8 cellular contexts compared by ENCODE assay signal in genomic region chr2:100242891-100243670, GRCh38.
DNase-seq lines count a peak whose midpoint lies in the region; ATAC-seq and TF ChIP-seq lines count a peak whose summit lies in the region.

No MANE protein-coding gene starts in this region.

- peak; percentile 55 for DNase-seq in NCI-H748 (lab: John Stamatoyannopoulos, UW; ENCODE audit: unreplicated experiment)
- DNase-seq in NCI-H748 treated with DMSO at 0.1 percent for 48 hours (lab: John Stamatoyannopoulos, UW), result no peak
- DNase-seq in RKO (ENCODE audit: low spot score), result peak; percentile 40
- DNase-seq in amniotic epithelial cell (ENCODE audit: low read depth), result peak; percentile 48
- peak; percentile 74 for DNase-seq in left ventricle myocardium inferior
- peak; percentile 81 for DNase-seq in retina
- no peak for DNase-seq in DMS153 (lab: John Stamatoyannopoulos, UW)

- H3K9me3 ChIP-seq in left ventricle myocardium inferior (replicated peaks), result no peaks in the 10 kb centered on the region

- H3K27me3 ChIP-seq in left ventricle myocardium inferior (ENCODE audit: low read depth), result peaks cover 7% of the 10 kb centered on the region

- peaks cover 6% of the 10 kb centered on the region for H3K4me1 ChIP-seq in left ventricle myocardium inferior

- H3K27ac ChIP-seq in left ventricle myocardium inferior (replicated peaks), result no peak overlapping the region

- no peak overlapping the region for H3K4me3 ChIP-seq in left ventricle myocardium inferior

- no peaks in the 10 kb centered on the region for H3K36me3 ChIP-seq in left ventricle myocardium inferior

- intact Hi-C loops in left ventricle myocardium inferior (cut with micrococcal nuclease), result loop anchor here (10.0 kb wide), 2 partner anchors 68 to 678 kb away; no protein-coding TSS in a partner anchor

- peak; percentile 29 for ATAC-seq in HG03565 (IDR thresholded peaks at IDR 0.05; ENCODE audit: unreplicated experiment)

- peak; percentile 84 for TF ChIP-seq CTCF in left ventricle myocardium inferior (IDR thresholded peaks at IDR 0.05; ENCODE audit: borderline replicate concordance)

Comparison
In these comparisons a context has a peak if more than half of its experiments do, and no peak if none do; other contexts are left out.
1. DNase-seq: peak in NCI-H748 (single experiment), RKO (single experiment), amniotic epithelial cell (single experiment), left ventricle myocardium inferior (single experiment) and retina (single experiment); none in NCI-H748 treated with DMSO at 0.1 percent for 48 hours (single experiment) and DMS153 (single experiment).